Comparison of ENCODE assay signal across 27 cellular contexts in genomic region chr17:28774206-28774605, GRCh38. TPM values are rescaled to one million over a fixed set of nuclear protein-coding genes. Genes with fewer than 3 reads are reported as not detected.
A peak's percentile ranks its signal among the peaks of the same experiment; 100 is the strongest.
DNase-seq lines count a peak whose midpoint lies in the region; ATAC-seq and TF ChIP-seq lines count a peak whose summit lies in the region.
"Had no signal": no experiment of that assay in that cellular context is flagged by ENCODE, and none has a peak within 500 bp of the region (broad histone marks: within the 10 kb centered on the region; RNA-seq: fewer than 3 reads in every experiment).

No MANE protein-coding gene starts in this region.

- DNase-seq in stimulated activated naive CD8-positive, alpha-beta T cell treated with anti-CD3 and anti-CD28 coated beads, Interleukin-15, Interleukin-2, amounts not matched to agents 100 U/mL and 50 U/mL, for 24 hours, result no peak
- DNase-seq in RWPE2 (ENCODE audit: low spot score) (no peak), mesenteric fat pad (ENCODE audit: low spot score) (peak; percentile 1), lower leg skin (ENCODE audit: low spot score in 2 of 2) (no peak), NAMALWA (ENCODE audit: low spot score) (no peak), ovary (no peak)
- DNase-seq: activated CD4-positive, alpha-beta T cell treated with anti-CD3 and anti-CD28 coated beads, Interleukin-2, amount 10 ng/mL, durations not matched to agents 24 days and 14 days; activated naive CD4-positive, alpha-beta T cell treated with anti-CD3 and anti-CD28 coated beads for 36 hours; DMS153; effector memory CD8-positive, alpha-beta T cell; KBM-7; left colon; mesendoderm; NCI-H2029 treated with DMSO at 0.1 percent for 48 hours; NCI-H446 treated with DMSO at 0.1 percent for 48 hours; NCI-H774; nucleus accumbens; stimulated activated CD4-positive, alpha-beta T cell treated with anti-CD3 and anti-CD28 coated beads, Interleukin-15, amount 100 ng/mL, for 24 hours; stimulated activated CD4-positive, alpha-beta T cell treated with anti-CD3 and anti-CD28 coated beads, Interleukin-4, amount 100 ng/mL, for 4 hours; substantia nigra; T1000; WERI-Rb-1 had no signal

- peaks cover 15% of the 10 kb centered on the region for H3K36me3 Mint-ChIP-seq in stimulated activated naive CD8-positive, alpha-beta T cell treated with anti-CD3 and anti-CD28 coated beads, Interleukin-15, Interleukin-2, amounts not matched to agents 100 ng/mL and 50 ng/mL, for 24 hours (ENCODE audit: low read depth)

- H3K4me3 Mint-ChIP-seq in stimulated activated naive CD8-positive, alpha-beta T cell treated with anti-CD3 and anti-CD28 coated beads, Interleukin-15, Interleukin-2, amounts not matched to agents 100 ng/mL and 50 ng/mL, for 24 hours, result no peak overlapping the region
- H3K4me3 Mint-ChIP-seq: activated CD4-positive, alpha-beta T cell treated with anti-CD3 and anti-CD28 coated beads, Interleukin-2, amount 10 ng/mL, durations not matched to agents 24 days and 14 days; activated naive CD4-positive, alpha-beta T cell treated with anti-CD3 and anti-CD28 coated beads for 36 hours; activated T-helper 1 cell treated with anti-CD3 and anti-CD28 coated beads, Interleukin-12 subunit alpha, Interleukin-12 subunit beta, Interleukin-2, Interleukin-4 antibody, amounts not matched to agents 30 ng/mL and 10 ng/mL and 1 ng/mL, durations not matched to agents 14 hours and 24 hours and 36 hours; effector memory CD8-positive, alpha-beta T cell had no signal

- intact Hi-C loops in lower leg skin (cut with DNase I; ENCODE audit: low total_unique reads) (no loop called here), ovary (cut with DNase I) (no loop called here)

- 73 to 75% methylated on average over 3 of the region's 3 CpGs for WGBS in lower leg skin, 2 donors
- 72 to 81% (median 79%) methylated on average over 3 of the region's 3 CpGs for WGBS in ovary, 3 donors

- H3K9me3 Mint-ChIP-seq in stimulated activated naive CD8-positive, alpha-beta T cell treated with anti-CD3 and anti-CD28 coated beads, Interleukin-15, Interleukin-2, amounts not matched to agents 100 ng/mL and 50 ng/mL, for 24 hours, result no peaks in the 10 kb centered on the region
- H3K9me3 Mint-ChIP-seq: activated CD4-positive, alpha-beta T cell treated with anti-CD3 and anti-CD28 coated beads, Interleukin-2, amount 10 ng/mL, durations not matched to agents 24 days and 14 days; activated naive CD4-positive, alpha-beta T cell treated with anti-CD3 and anti-CD28 coated beads for 36 hours; activated T-helper 1 cell treated with anti-CD3 and anti-CD28 coated beads, Interleukin-12 subunit alpha, Interleukin-12 subunit beta, Interleukin-2, Interleukin-4 antibody, amounts not matched to agents 30 ng/mL and 10 ng/mL and 1 ng/mL, durations not matched to agents 14 hours and 24 hours and 36 hours; effector memory CD8-positive, alpha-beta T cell had no signal

- H3K9me3 ChIP-seq in RWPE2 (ENCODE audit: severe bottlenecking) (no peaks in the 10 kb centered on the region), ovary (no peaks in the 10 kb centered on the region)
- H3K9me3 ChIP-seq: BLaER1 treated with 17β-estradiol and CSF1 and Interleukin-3, amounts not matched to agents 10 nM and 100 nM; SJSA1 had no signal

- H3K27me3 ChIP-seq in RWPE2 (ENCODE audit: insufficient read depth, poor library complexity, severe bottlenecking) (no peaks in the 10 kb centered on the region), ovary (no peaks in the 10 kb centered on the region)
- H3K27me3 ChIP-seq: BLaER1 treated with 17β-estradiol and CSF1 and Interleukin-3, amounts not matched to agents 10 nM and 100 nM; SJSA1 had no signal

- H3K27me3 Mint-ChIP-seq in stimulated activated naive CD8-positive, alpha-beta T cell treated with anti-CD3 and anti-CD28 coated beads, Interleukin-15, Interleukin-2, amounts not matched to agents 100 ng/mL and 50 ng/mL, for 24 hours, result no peaks in the 10 kb centered on the region
- H3K27me3 Mint-ChIP-seq: activated CD4-positive, alpha-beta T cell treated with anti-CD3 and anti-CD28 coated beads, Interleukin-2, amount 10 ng/mL, durations not matched to agents 24 days and 14 days; effector memory CD8-positive, alpha-beta T cell had no signal

- no peak for TF ChIP-seq EP300 in ovary (IDR thresholded peaks at IDR 0.05)

- no peak for TF ChIP-seq CTCF in RWPE2 (IDR thresholded peaks at IDR 0.05; ENCODE audit: poor library complexity, severe bottlenecking)
- TF ChIP-seq CTCF in lower leg skin (IDR thresholded peaks at IDR 0.05), result no peak
- no peak for TF ChIP-seq CTCF in ovary (IDR thresholded peaks at IDR 0.05)

- peaks cover 26% of the 10 kb centered on the region for H3K4me1 ChIP-seq in RWPE2 (ENCODE audit: insufficient read depth, poor library complexity, severe bottlenecking)
- H3K4me1 ChIP-seq in ovary (ENCODE audit: insufficient read depth), result no peaks in the 10 kb centered on the region
- H3K4me1 ChIP-seq: SJSA1 had no signal

- H3K27ac Mint-ChIP-seq in stimulated activated naive CD8-positive, alpha-beta T cell treated with anti-CD3 and anti-CD28 coated beads, Interleukin-15, Interleukin-2, amounts not matched to agents 100 ng/mL and 50 ng/mL, for 24 hours, result peak overlapping the region; percentile 11
- H3K27ac Mint-ChIP-seq: activated naive CD4-positive, alpha-beta T cell treated with anti-CD3 and anti-CD28 coated beads for 36 hours; activated T-helper 1 cell treated with anti-CD3 and anti-CD28 coated beads, Interleukin-12 subunit alpha, Interleukin-12 subunit beta, Interleukin-2, Interleukin-4 antibody, amounts not matched to agents 30 ng/mL and 10 ng/mL and 1 ng/mL, durations not matched to agents 14 hours and 24 hours and 36 hours had no signal

- peaks cover 16% of the 10 kb centered on the region for H3K36me3 ChIP-seq in RWPE2 (ENCODE audit: low read depth)
- no peaks in the 10 kb centered on the region for H3K36me3 ChIP-seq in ovary
- H3K36me3 ChIP-seq: SJSA1 had no signal

- H3K4me3 ChIP-seq in RWPE2 (ENCODE audit: severe bottlenecking) (no peak overlapping the region), lower leg skin (ENCODE audit: low read depth, poor library complexity, severe bottlenecking) (no peak overlapping the region), ovary (no peak overlapping the region)
- H3K4me3 ChIP-seq: BLaER1 treated with 17β-estradiol and CSF1 and Interleukin-3, amounts not matched to agents 10 nM and 100 nM; GM12878; SJSA1 had no signal

- no peak for ATAC-seq in stimulated activated naive CD8-positive, alpha-beta T cell treated with anti-CD3 and anti-CD28 coated beads, Interleukin-15, Interleukin-2, amounts not matched to agents 100 U/mL and 50 U/mL, for 24 hours
- no peak for ATAC-seq in RWPE2 (ENCODE audit: low read depth)
- ATAC-seq: effector memory CD8-positive, alpha-beta T cell; GM12878; left colon had no signal

- H3K27ac ChIP-seq in RWPE2 (ENCODE audit: poor library complexity, severe bottlenecking) (peak overlapping the region; percentile 11), ovary (no peak overlapping the region)
- H3K27ac ChIP-seq: BLaER1 treated with 17β-estradiol and CSF1 and Interleukin-3, amounts not matched to agents 10 nM and 100 nM; SJSA1; WERI-Rb-1 had no signal

- no peak for TF ChIP-seq POLR2A in lower leg skin (IDR thresholded peaks at IDR 0.05)
- TF ChIP-seq POLR2A in ovary (IDR thresholded peaks at IDR 0.05), result no peak

- peaks cover 33% of the 10 kb centered on the region for H3K4me1 Mint-ChIP-seq in stimulated activated naive CD8-positive, alpha-beta T cell treated with anti-CD3 and anti-CD28 coated beads, Interleukin-15, Interleukin-2, amounts not matched to agents 100 ng/mL and 50 ng/mL, for 24 hours (ENCODE audit: low read depth)

RNA-seq across cellular contexts. Expression of gene TRAF4, which starts 30.4 kb away (rescaled TPM):
- total RNA-seq in mesenteric fat pad (17.5 TPM), lower leg skin (10 to 100 TPM; 11.0 to 30.9 (median 21.8) TPM), ovary (10 to 100 TPM; 12.9 to 61.3 (median 18.8) TPM)
- polyA plus RNA-seq in ovary, result 1 to 10 TPM; 3.5 to 7.0 TPM

RNA-seq across cellular contexts. Expression of gene NEK8, which starts 45.6 kb away (rescaled TPM):
- total RNA-seq in mesenteric fat pad, result 2.3 TPM
- 1 to 10 TPM; 2.1 to 9.5 (median 4.4) TPM for total RNA-seq in lower leg skin
- total RNA-seq in ovary, result 1 to 10 TPM; 2.3 to 8.3 (median 3.4) TPM
- polyA plus RNA-seq in ovary, result 1 to 10 TPM; 1.9 to 2.2 TPM

RNA-seq across cellular contexts. Expression of gene TLCD1, which starts 48.2 kb away (rescaled TPM):
- total RNA-seq in mesenteric fat pad (3.4 TPM), lower leg skin (10 to 100 TPM in 3 of 4 donors, 1 to 10 TPM in 1; 9.4 to 33.6 (median 23.5) TPM), ovary (1 to 10 TPM in 6 of 7 donors, not detected in 1; 1.3 to 7.0 (median 1.6) TPM)
- 1 to 10 TPM in 1 of 2 donors, under 1 TPM in 1; 0.75 to 5.1 TPM for polyA plus RNA-seq in ovary

RNA-seq across cellular contexts. Expression of gene RPL23A, which starts 54.4 kb away (rescaled TPM):
- total RNA-seq in mesenteric fat pad (1,078 TPM), lower leg skin (100 to 1,000 TPM; 538 to 966 (median 735) TPM), ovary (1,000 to 10,000 TPM; 1,369 to 3,979 (median 2,659) TPM)
- polyA plus RNA-seq in ovary, result 1,000 to 10,000 TPM; 2,997 to 3,153 TPM

RNA-seq across cellular contexts. Expression of gene RAB34, which starts 56.5 kb away (rescaled TPM):
- 43.3 TPM for total RNA-seq in mesenteric fat pad
- total RNA-seq in lower leg skin, result 100 to 1,000 TPM in 2 of 4 donors, 10 to 100 TPM in 2; 76.6 to 138 (median 103) TPM
- total RNA-seq in ovary, result 100 to 1,000 TPM; 149 to 222 (median 169) TPM
- 100 to 1,000 TPM; 196 to 208 TPM for polyA plus RNA-seq in ovary
